Comparison of ENCODE assay signal across 8 cellular contexts in the genomic region with DNA sequence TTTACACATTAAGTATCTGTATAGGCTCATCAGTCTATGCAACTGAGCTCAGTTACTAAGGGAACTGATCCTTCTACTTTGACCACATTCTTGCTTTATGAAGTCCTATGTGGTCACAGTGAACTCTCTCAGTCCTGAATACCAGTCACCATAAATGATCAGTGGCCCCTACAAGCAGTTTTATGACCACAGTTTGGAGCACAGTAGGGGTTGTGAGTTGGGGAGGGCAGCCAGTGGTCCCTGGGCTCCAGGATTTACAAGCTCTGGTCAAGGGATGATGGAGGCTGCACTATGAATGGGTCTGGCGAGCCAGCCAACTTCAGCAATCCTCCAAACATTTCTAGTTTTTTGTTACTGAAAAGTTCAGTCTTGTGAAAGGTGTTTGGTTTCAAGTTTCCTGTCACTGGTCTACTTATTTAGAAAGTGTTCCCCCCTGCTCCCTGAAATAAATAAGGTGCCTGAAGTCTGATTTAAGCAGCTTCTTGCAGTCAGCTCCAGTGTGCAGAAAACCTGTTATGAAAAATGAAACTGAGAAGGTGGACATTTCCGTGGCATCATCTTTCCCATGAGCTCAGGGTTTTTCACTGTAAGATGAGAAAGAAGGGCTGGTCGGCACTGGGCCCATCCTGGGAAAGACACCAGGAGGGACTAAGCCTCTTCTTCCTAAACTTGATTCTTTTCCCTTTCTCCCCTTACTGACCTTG.
DNase-seq lines count a peak whose midpoint lies in the region; ATAC-seq and TF ChIP-seq lines count a peak whose summit lies in the region.

No MANE protein-coding gene starts in this region.

- intact Hi-C loops in prostate gland (cut with DNase I): no loop called here

- no peak overlapping the region for H3K27ac ChIP-seq in GM23338 (ENCODE audit: low read depth)
- H3K27ac ChIP-seq in prostate gland: no peak overlapping the region

- H3K4me1 ChIP-seq in GM23338 (ENCODE audit: insufficient read depth): peaks cover 32% of the 10 kb centered on the region
- H3K4me1 ChIP-seq in prostate gland (replicated peaks): no peaks in the 10 kb centered on the region

- H3K79me2 ChIP-seq in GM23338 (replicated peaks; ENCODE audit: insufficient read depth): no peaks in the 10 kb centered on the region

- H3K9me3 ChIP-seq in prostate gland: no peaks in the 10 kb centered on the region

- H3K4me3 Mint-ChIP-seq in effector memory CD8-positive, alpha-beta T cell: peak overlapping the region; percentile 56 to 67
- no peak overlapping the region for H3K4me3 Mint-ChIP-seq in GM23338

- H3K4me1 Mint-ChIP-seq in effector memory CD8-positive, alpha-beta T cell (ENCODE audit: low read depth in 2 of 2): peaks cover 42 to 46% of the 10 kb centered on the region in 2 donors
- peaks cover 48% of the 10 kb centered on the region for H3K4me1 Mint-ChIP-seq in GM23338

- H2AFZ ChIP-seq in GM23338: no peak overlapping the region

- H3K36me3 Mint-ChIP-seq in effector memory CD8-positive, alpha-beta T cell (ENCODE audit: insufficient read depth): no peaks in the 10 kb centered on the region
- H3K36me3 Mint-ChIP-seq in GM23338 (ENCODE audit: low read depth): peaks cover 8% of the 10 kb centered on the region; the same call in 2 of the 3 replicates

- H3K36me3 ChIP-seq in GM23338 (ENCODE audit: insufficient read depth): no peaks in the 10 kb centered on the region
- no peaks in the 10 kb centered on the region for H3K36me3 ChIP-seq in prostate gland

- H3K4me2 ChIP-seq in GM23338: no peak overlapping the region

- no peaks in the 10 kb centered on the region for H3K27me3 ChIP-seq in GM23338 (ENCODE audit: insufficient read depth)
- H3K27me3 ChIP-seq in prostate gland (replicated peaks; ENCODE audit: insufficient read depth): no peaks in the 10 kb centered on the region

- TF ChIP-seq POLR2A in prostate gland (IDR thresholded peaks at IDR 0.05): no peak

- ATAC-seq in GM19455 (IDR thresholded peaks at IDR 0.05; ENCODE audit: unreplicated experiment): peak; percentile 98
- peak; percentile 80 for ATAC-seq in HG03439 (IDR thresholded peaks at IDR 0.05; ENCODE audit: unreplicated experiment)
- peak; percentile 69 for ATAC-seq in effector memory CD8-positive, alpha-beta T cell (replicated peaks)
- ATAC-seq in GM23338: no peak

- no peaks in the 10 kb centered on the region for H4K20me1 ChIP-seq in GM23338 (replicated peaks; ENCODE audit: insufficient read depth)

- H3K27ac Mint-ChIP-seq in effector memory CD8-positive, alpha-beta T cell: peak overlapping the region; percentile 95 to 98
- H3K27ac Mint-ChIP-seq in GM23338: no peak overlapping the region

- H3K4me3 ChIP-seq in GM08714 (ENCODE audit: low read length) (peak overlapping the region; percentile 25; the same call in 1 of the 2 replicates), GM23338 (no peak overlapping the region), prostate gland (no peak overlapping the region)

- H3F3A ChIP-seq in GM23338 (replicated peaks; ENCODE audit: low read depth): no peaks in the 10 kb centered on the region

- peaks cover 12% of the 10 kb centered on the region for H3K9me2 ChIP-seq in GM23338 (ENCODE audit: insufficient read depth)

- no peaks in the 10 kb centered on the region for H3K9me3 Mint-ChIP-seq in effector memory CD8-positive, alpha-beta T cell
- H3K9me3 Mint-ChIP-seq in GM23338: peaks cover 3% of the 10 kb centered on the region; the same call in 2 of the 3 replicates

- WGBS in prostate gland: 46% methylated on average over 3 of the region's 3 CpGs

- TF ChIP-seq CTCF in GM23338 (conservative IDR thresholded peaks at IDR 0.05; ENCODE audit: low read depth in 2 of 2) (no peak), prostate gland (IDR thresholded peaks at IDR 0.05) (no peak)

- no peak for DNase-seq in effector memory CD8-positive, alpha-beta T cell
- DNase-seq in HK-2 (ENCODE audit: unreplicated experiment) (no peak), GM23338 (ENCODE audit: low spot score) (no peak), SKM-1 (lab: John Stamatoyannopoulos, UW; ENCODE audit: unreplicated experiment) (no peak), prostate gland (ENCODE audit: low spot score) (no peak)

- no peaks in the 10 kb centered on the region for H3K27me3 Mint-ChIP-seq in effector memory CD8-positive, alpha-beta T cell
- peaks cover 17% of the 10 kb centered on the region for H3K27me3 Mint-ChIP-seq in GM23338 (ENCODE audit: insufficient read depth, low read depth, poor library complexity)

TF ChIP-seq in GM23338, 12 proteins besides CTCF, POLR2A, EP300 and RAD21 (continues in another document):
- TF ChIP-seq STAT1 (IDR thresholded peaks at IDR 0.05; ENCODE audit: unreplicated experiment) (no peak), CREB1 (CRISPR knock-in tag; IDR thresholded peaks at IDR 0.05; ENCODE audit: low read depth) (no peak), NANOG (IDR thresholded peaks at IDR 0.05; ENCODE audit: borderline replicate concordance) (no peak), ZNF331 (CRISPR knock-in tag; IDR thresholded peaks at IDR 0.05; ENCODE audit: low read depth) (no peak), ZNF114 (CRISPR knock-in tag; IDR thresholded peaks at IDR 0.05) (no peak), JUNB (IDR thresholded peaks at IDR 0.05; ENCODE audit: unreplicated experiment) (no peak), POLR2AphosphoS5 (IDR thresholded peaks at IDR 0.05; ENCODE audit: low read depth) (no peak), EZH2phosphoT487 (IDR thresholded peaks at IDR 0.05; ENCODE audit: unreplicated experiment) (no peak)
- TF ChIP-seq, protein P1, sequence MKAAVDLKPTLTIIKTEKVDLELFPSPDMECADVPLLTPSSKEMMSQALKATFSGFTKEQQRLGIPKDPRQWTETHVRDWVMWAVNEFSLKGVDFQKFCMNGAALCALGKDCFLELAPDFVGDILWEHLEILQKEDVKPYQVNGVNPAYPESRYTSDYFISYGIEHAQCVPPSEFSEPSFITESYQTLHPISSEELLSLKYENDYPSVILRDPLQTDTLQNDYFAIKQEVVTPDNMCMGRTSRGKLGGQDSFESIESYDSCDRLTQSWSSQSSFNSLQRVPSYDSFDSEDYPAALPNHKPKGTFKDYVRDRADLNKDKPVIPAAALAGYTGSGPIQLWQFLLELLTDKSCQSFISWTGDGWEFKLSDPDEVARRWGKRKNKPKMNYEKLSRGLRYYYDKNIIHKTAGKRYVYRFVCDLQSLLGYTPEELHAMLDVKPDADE (IDR thresholded peaks at IDR 0.05): no peak
- TF ChIP-seq, protein P2, sequence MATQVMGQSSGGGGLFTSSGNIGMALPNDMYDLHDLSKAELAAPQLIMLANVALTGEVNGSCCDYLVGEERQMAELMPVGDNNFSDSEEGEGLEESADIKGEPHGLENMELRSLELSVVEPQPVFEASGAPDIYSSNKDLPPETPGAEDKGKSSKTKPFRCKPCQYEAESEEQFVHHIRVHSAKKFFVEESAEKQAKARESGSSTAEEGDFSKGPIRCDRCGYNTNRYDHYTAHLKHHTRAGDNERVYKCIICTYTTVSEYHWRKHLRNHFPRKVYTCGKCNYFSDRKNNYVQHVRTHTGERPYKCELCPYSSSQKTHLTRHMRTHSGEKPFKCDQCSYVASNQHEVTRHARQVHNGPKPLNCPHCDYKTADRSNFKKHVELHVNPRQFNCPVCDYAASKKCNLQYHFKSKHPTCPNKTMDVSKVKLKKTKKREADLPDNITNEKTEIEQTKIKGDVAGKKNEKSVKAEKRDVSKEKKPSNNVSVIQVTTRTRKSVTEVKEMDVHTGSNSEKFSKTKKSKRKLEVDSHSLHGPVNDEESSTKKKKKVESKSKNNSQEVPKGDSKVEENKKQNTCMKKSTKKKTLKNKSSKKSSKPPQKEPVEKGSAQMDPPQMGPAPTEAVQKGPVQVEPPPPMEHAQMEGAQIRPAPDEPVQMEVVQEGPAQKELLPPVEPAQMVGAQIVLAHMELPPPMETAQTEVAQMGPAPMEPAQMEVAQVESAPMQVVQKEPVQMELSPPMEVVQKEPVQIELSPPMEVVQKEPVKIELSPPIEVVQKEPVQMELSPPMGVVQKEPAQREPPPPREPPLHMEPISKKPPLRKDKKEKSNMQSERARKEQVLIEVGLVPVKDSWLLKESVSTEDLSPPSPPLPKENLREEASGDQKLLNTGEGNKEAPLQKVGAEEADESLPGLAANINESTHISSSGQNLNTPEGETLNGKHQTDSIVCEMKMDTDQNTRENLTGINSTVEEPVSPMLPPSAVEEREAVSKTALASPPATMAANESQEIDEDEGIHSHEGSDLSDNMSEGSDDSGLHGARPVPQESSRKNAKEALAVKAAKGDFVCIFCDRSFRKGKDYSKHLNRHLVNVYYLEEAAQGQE (IDR thresholded peaks at IDR 0.05; ENCODE audit: unreplicated experiment): no peak
